Comparison of ENCODE assay signal across 17 cellular contexts in the genomic region with DNA sequence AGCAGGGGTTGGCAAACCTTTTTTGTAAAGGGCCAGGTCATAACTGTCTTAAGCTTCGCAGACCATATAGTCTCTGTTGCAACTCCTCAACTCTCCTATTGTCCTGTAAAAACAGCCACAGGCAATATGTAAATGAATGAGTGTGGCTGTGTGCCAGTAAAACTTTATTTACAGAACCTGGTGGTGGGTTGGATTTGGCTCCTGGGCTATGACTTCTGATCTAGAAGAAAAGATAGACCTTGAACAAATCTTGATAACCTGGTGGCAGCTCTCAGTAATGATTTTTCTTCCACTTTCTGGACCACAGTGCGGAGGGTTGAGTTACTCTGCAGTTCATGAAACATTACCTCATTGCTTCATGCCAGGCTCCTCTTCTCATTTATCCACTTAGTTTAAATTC.
DNase-seq lines count a peak whose midpoint lies in the region; ATAC-seq, FAIRE-seq and TF ChIP-seq lines count a peak whose summit lies in the region.
"Had no signal": no experiment of that assay in that cellular context is flagged by ENCODE, and none has a peak within 500 bp of the region (broad histone marks: within the 10 kb centered on the region; RNA-seq: fewer than 3 reads in every experiment).

No MANE protein-coding gene starts in this region.

- CTCF ChIA-PET in H1 (lab: Charles Lee; ENCODE audit: partially characterized antibody) = interaction anchor here (0.6 to 1.3 kb wide), 6 partner anchors 17 to 254 kb away, joined by 3 to 4 read pairs (median 3); no protein-coding TSS in a partner anchor

- no peaks in the 10 kb centered on the region for H3K79me1 ChIP-seq in H1 (ENCODE audit: low read depth, low read length)

- H3K14ac ChIP-seq in H1 (ENCODE audit: insufficient read length) = no peak overlapping the region

- H3K56ac ChIP-seq in H1 (replicated peaks; ENCODE audit: insufficient read length, low read depth, low read length) = no peak overlapping the region

- FAIRE-seq in H1 (lab: Jason Lieb, UNC) = no peak
- no peak for FAIRE-seq in pancreas (lab: Jason Lieb, UNC)
- FAIRE-seq: A549, GM12878, GM18507 had no signal

- H3K9me3 ChIP-seq in HAP-1 (no peaks in the 10 kb centered on the region), H1 (ENCODE audit: insufficient read depth in 2 of 2, low read depth in 1 of 2, low read length in 1 of 2) (no peaks in the 10 kb centered on the region), pancreas (no peaks in the 10 kb centered on the region)
- H3K9me3 ChIP-seq: A549 had no signal

- TF ChIP-seq CTCF in H1 (IDR thresholded peaks at IDR 0.05; ENCODE audit: control extremely low read depth in 1 of 3, insufficient read depth in 1 of 3, low read depth in 1 of 3, low read length in 3 of 3) = no peak
- no peak for TF ChIP-seq CTCF in pancreas (IDR thresholded peaks at IDR 0.05)
- no peak for TF ChIP-seq CTCF in omental fat pad (IDR thresholded peaks at IDR 0.05)

- ATAC-seq in pancreas = peak in 3 of 4 donors; percentile 45 to 87 (median 72)
- no peak for ATAC-seq in omental fat pad (ENCODE audit: low FRiP score)
- ATAC-seq: GM12878 had no signal

- H3K36me3 ChIP-seq in HAP-1 (replicated peaks) = no peaks in the 10 kb centered on the region
- no peaks in the 10 kb centered on the region for H3K36me3 ChIP-seq in H1 (ENCODE audit: control insufficient read depth in 2 of 4, insufficient read depth in 4 of 4, low read length in 3 of 4)
- H3K36me3 ChIP-seq in pancreas = no peaks in the 10 kb centered on the region
- H3K36me3 ChIP-seq: BE2C had no signal

- no peak overlapping the region for H2BK20ac ChIP-seq in H1 (ENCODE audit: low read length)

- no peak overlapping the region for H4K5ac ChIP-seq in H1 (ENCODE audit: insufficient read length, low read depth, low read length)

- DNase-seq in HAP-1 (ENCODE audit: low spot score in 2 of 2) = peak; percentile 15 to 38
- peak; percentile 11 for DNase-seq in NCI-H345 treated with DMSO at 0.1 percent for 48 hours (lab: John Stamatoyannopoulos, UW; ENCODE audit: unreplicated experiment)
- no peak for DNase-seq in H1 (ENCODE audit: low read depth in 1 of 2, low spot score in 2 of 2)
- DNase-seq in pancreas = no peak
- no peak for DNase-seq in omental fat pad (ENCODE audit: low spot score)
- DNase-seq in NOMO-1 (lab: John Stamatoyannopoulos, UW; ENCODE audit: unreplicated experiment in 2 of 2) = no peak
- DNase-seq in dermis blood vessel endothelial cell = no peak
- DNase-seq: BE2C; CD4-positive, alpha-beta memory T cell; DMS79; GOT3; HCEC 1CT; HFFc6 had no signal

- no peaks in the 10 kb centered on the region for H4K20me1 ChIP-seq in H1 (replicated peaks in 1 of 2; ENCODE audit: control insufficient read depth in 1 of 2, insufficient read depth in 2 of 2, low read length in 2 of 2)

- H4K91ac ChIP-seq in H1 (replicated peaks; ENCODE audit: insufficient read length, low read length) = no peak overlapping the region

- no peak overlapping the region for H3K27ac ChIP-seq in H1 (ENCODE audit: low read depth, low read length)
- H3K27ac ChIP-seq in pancreas = no peak overlapping the region
- H3K27ac ChIP-seq: A549, C4-2B had no signal

- H2BK5ac ChIP-seq in H1 (ENCODE audit: low read depth, low read length) = no peak overlapping the region

- no peak overlapping the region for H3K18ac ChIP-seq in H1 (ENCODE audit: extremely low read depth, low read length)

- H3K27me3 ChIP-seq in HAP-1 (ENCODE audit: low read depth) (no peaks in the 10 kb centered on the region), H1 (replicated peaks in 1 of 4; ENCODE audit: control insufficient read depth in 3 of 4, extremely low read depth in 1 of 4, insufficient read depth in 3 of 4, low read length in 3 of 4) (no peaks in the 10 kb centered on the region), pancreas (no peaks in the 10 kb centered on the region)
- H3K27me3 ChIP-seq: BE2C had no signal

- H2BK120ac ChIP-seq in H1 (replicated peaks; ENCODE audit: low read depth, low read length) = no peak overlapping the region

- H3K4me3 ChIP-seq in HAP-1 (no peak overlapping the region), H1 (ENCODE audit: extremely low read depth in 1 of 4, insufficient read depth in 2 of 4, low read depth in 3 of 4, low read length in 4 of 4) (no peak overlapping the region), pancreas (no peak overlapping the region)
- H3K4me3 ChIP-seq: A549, GM12878 had no signal

- no peak for TF ChIP-seq RAD21 in H1 (IDR thresholded peaks at IDR 0.05 in 1 of 2, conservative IDR thresholded peaks at IDR 0.05 in 1 of 2; ENCODE audit: low read depth in 2 of 2, low read length in 2 of 2)

- H2AK5ac ChIP-seq in H1 (ENCODE audit: low read depth, low read length) = no peak overlapping the region

- no peak overlapping the region for H2AFZ ChIP-seq in H1 (ENCODE audit: low read length)

- intact Hi-C loops in pancreas (cut with DNase I) = no loop called here

- in situ Hi-C loops in HAP-1 (cut with MboI; ENCODE audit: low sequenced_read_pairs) = no loop called here

- H3K4me1 ChIP-seq in HAP-1 = no peaks in the 10 kb centered on the region
- H3K4me1 ChIP-seq in H1 (replicated peaks in 1 of 4; ENCODE audit: control insufficient read depth in 3 of 4, insufficient read depth in 4 of 4, low read length in 3 of 4) = peaks cover 0 to 6% (median 2%) of the 10 kb centered on the region in 4 experiments; a peak in 4 of 7 replicates
- no peaks in the 10 kb centered on the region for H3K4me1 ChIP-seq in pancreas
- H3K4me1 ChIP-seq: A549 had no signal

- no peak overlapping the region for H2BK15ac ChIP-seq in H1 (ENCODE audit: low read length)

- H3K4me2 ChIP-seq in H1 (ENCODE audit: insufficient read depth in 1 of 2, low read depth in 2 of 2, low read length in 2 of 2) = no peak overlapping the region
- H3K4me2 ChIP-seq: A549 had no signal

- 82% methylated on average over 2 of the region's 2 CpGs; no CpG with 5 or more reads in 1 of the 2 experiments for WGBS in H1 (ENCODE audit: extremely low coverage in 1 of 2, insufficient coverage in 1 of 2, insufficient read length in 1 of 2, insufficient replicate concordance in 2 of 2, low coverage in 1 of 2, low lambda C conversion rate in 2 of 2, missing lambda C conversion rate in 1 of 2), 2 experiments
- WGBS in pancreas, 2 donors = 32 to 39% methylated on average over 2 of the region's 2 CpGs

- no peak overlapping the region for H3K9ac ChIP-seq in H1 (replicated peaks in 1 of 4; ENCODE audit: extremely low read depth in 1 of 4, low read depth in 3 of 4, low read length in 3 of 4)

- H3K4ac ChIP-seq in H1 (replicated peaks; ENCODE audit: insufficient read length, low read depth, low read length) = no peak overlapping the region

- no peaks in the 10 kb centered on the region for H3K79me2 ChIP-seq in H1 (ENCODE audit: control insufficient read depth in 1 of 2, insufficient read depth in 2 of 2, low read length in 2 of 2)

- TF ChIP-seq EP300 in H1 (IDR thresholded peaks at IDR 0.05; ENCODE audit: borderline replicate concordance in 1 of 2, low read depth in 2 of 2, low read length in 2 of 2) = no peak

- POLR2A ChIA-PET in H1 (lab: Charles Lee; ENCODE audit: partially characterized antibody) = no interaction called here

- TF ChIP-seq POLR2A in H1 (IDR thresholded peaks at IDR 0.05; ENCODE audit: control extremely low read depth in 1 of 2, low read depth in 2 of 2, low read length in 2 of 2) = no peak

- no peak overlapping the region for H4K8ac ChIP-seq in H1 (ENCODE audit: extremely low read depth, insufficient read depth, low read length)

- no peaks in the 10 kb centered on the region for H3K23me2 ChIP-seq in H1 (ENCODE audit: low read depth, low read length)

- 0 out of 2 replicates have a peak overlapping the region, but pooled peaks have one; percentile 7 for H2BK12ac ChIP-seq in H1 (ENCODE audit: low read depth, low read length)

- H3K23ac ChIP-seq in H1 (ENCODE audit: insufficient read length) = no peak overlapping the region

TF ChIP-seq in H1, 55 proteins besides CTCF, POLR2A, EP300 and RAD21:
- TF ChIP-seq HDAC6 (IDR thresholded peaks at IDR 0.05; ENCODE audit: low read depth, low read length) = no peak
- no peak for TF ChIP-seq EZH2 (IDR thresholded peaks at IDR 0.05; ENCODE audit: low read depth, low read length, severe bottlenecking)
- TF ChIP-seq, protein P1, sequence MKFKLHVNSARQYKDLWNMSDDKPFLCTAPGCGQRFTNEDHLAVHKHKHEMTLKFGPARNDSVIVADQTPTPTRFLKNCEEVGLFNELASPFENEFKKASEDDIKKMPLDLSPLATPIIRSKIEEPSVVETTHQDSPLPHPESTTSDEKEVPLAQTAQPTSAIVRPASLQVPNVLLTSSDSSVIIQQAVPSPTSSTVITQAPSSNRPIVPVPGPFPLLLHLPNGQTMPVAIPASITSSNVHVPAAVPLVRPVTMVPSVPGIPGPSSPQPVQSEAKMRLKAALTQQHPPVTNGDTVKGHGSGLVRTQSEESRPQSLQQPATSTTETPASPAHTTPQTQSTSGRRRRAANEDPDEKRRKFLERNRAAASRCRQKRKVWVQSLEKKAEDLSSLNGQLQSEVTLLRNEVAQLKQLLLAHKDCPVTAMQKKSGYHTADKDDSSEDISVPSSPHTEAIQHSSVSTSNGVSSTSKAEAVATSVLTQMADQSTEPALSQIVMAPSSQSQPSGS (IDR thresholded peaks at IDR 0.05; ENCODE audit: low read length) = no peak
- TF ChIP-seq GABPA (IDR thresholded peaks at IDR 0.05; ENCODE audit: borderline replicate concordance, insufficient read depth, low read length) = no peak
- TF ChIP-seq CTBP2 (IDR thresholded peaks at IDR 0.05; ENCODE audit: borderline replicate concordance, insufficient read depth, insufficient read length, low read length) = no peak
- TF ChIP-seq JUN (IDR thresholded peaks at IDR 0.05; ENCODE audit: low read depth, low read length) = no peak
- no peak for TF ChIP-seq PHF8 (conservative IDR thresholded peaks at IDR 0.05; ENCODE audit: low read depth, low read length)
- no peak for TF ChIP-seq ASH2L (IDR thresholded peaks at IDR 0.05; ENCODE audit: low read length)
- TF ChIP-seq, protein P2, sequence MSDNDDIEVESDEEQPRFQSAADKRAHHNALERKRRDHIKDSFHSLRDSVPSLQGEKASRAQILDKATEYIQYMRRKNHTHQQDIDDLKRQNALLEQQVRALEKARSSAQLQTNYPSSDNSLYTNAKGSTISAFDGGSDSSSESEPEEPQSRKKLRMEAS (IDR thresholded peaks at IDR 0.05) = no peak
- TF ChIP-seq POU5F1 (IDR thresholded peaks at IDR 0.05; ENCODE audit: low read depth, low read length) = no peak
- no peak for TF ChIP-seq NANOG (IDR thresholded peaks at IDR 0.05; ENCODE audit: insufficient read depth, low read depth, low read length, poor library complexity, severe bottlenecking)
- TF ChIP-seq SP2 (IDR thresholded peaks at IDR 0.05; ENCODE audit: low read length) = no peak
- TF ChIP-seq EGR1 (IDR thresholded peaks at IDR 0.05; ENCODE audit: borderline replicate concordance, low read depth, low read length) = no peak
- TF ChIP-seq BCL11A (IDR thresholded peaks at IDR 0.05; ENCODE audit: low read depth in 2 of 2, low read length in 2 of 2) = no peak
- TF ChIP-seq CREB1 (IDR thresholded peaks at IDR 0.05) = no peak
- no peak for TF ChIP-seq CHD1 (IDR thresholded peaks at IDR 0.05; ENCODE audit: low read depth, low read length)
- TF ChIP-seq JUND (IDR thresholded peaks at IDR 0.05; ENCODE audit: low read length) = no peak
- no peak for TF ChIP-seq YY1 (IDR thresholded peaks at IDR 0.05; ENCODE audit: low read depth, low read length)

Comparison
In these comparisons a context has a peak if more than half of its experiments do, and no peak if none do; other contexts are left out.
1. DNase-seq: peak in HAP-1 (2 of 2) and NCI-H345 treated with DMSO at 0.1 percent for 48 hours (single experiment); none in H1 (0 of 2), pancreas (0 of 6), omental fat pad (single experiment), NOMO-1 (0 of 2) and dermis blood vessel endothelial cell (single experiment).